Comparison of ENCODE assay signal across 8 cellular contexts in the genomic region with DNA sequence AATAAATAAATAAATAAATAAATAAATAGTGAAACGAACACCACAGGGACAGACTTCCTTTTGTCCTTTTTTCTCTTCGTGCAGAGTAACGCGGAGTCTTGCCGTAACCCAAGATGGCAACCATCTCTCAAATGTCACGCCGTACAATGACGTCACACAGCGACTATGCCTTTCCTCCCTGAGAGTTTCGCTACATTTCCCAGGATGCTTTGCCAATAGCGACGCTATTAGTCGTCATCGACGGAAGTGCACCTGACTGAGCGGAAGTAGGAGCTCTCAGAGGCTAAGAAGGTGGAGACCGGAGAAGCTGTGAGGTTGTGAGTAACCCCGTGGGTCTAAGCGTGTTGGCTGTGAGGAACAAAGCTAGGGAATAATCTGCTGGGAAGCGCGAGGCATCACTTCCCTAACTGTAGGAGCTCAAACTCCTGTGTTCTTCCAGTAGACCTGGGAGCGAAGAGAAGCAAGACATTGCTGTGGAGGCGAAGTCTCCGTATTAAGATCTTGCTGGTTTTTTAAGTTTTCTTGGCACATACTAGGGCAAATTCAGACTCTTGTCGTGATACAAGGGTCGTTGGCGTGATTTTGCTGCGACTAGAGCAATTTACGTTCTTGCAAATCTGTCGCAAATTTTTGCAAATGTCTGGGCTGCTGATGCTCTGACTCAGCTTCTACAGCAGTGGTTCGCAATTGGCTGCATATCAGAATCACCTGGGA. TPM values are rescaled to one million over a fixed set of nuclear protein-coding genes. Genes with fewer than 3 reads are reported as not detected.
DNase-seq lines count a peak whose midpoint lies in the region; ATAC-seq and TF ChIP-seq lines count a peak whose summit lies in the region.

A gene with protein sequence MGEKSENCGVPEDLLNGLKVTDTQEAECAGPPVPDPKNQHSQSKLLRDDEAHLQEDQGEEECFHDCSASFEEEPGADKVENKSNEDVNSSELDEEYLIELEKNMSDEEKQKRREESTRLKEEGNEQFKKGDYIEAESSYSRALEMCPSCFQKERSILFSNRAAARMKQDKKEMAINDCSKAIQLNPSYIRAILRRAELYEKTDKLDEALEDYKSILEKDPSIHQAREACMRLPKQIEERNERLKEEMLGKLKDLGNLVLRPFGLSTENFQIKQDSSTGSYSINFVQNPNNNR (plus strand): TSS at position 263 of the 714 bp plus-strand sequence. CDS start 1,390 bp downstream, outside the sequence.

- peak within 1 kb of the TSS; percentile 63 to 96 for H3K9ac ChIP-seq in liver (ENCODE audit: low read depth in 1 of 2, low read length in 2 of 2)

- H3K4me1 ChIP-seq in liver (ENCODE audit: control insufficient read depth in 4 of 4, insufficient read depth in 4 of 4, low read length in 3 of 4) = peaks cover 2 to 21% (median 15%) of the 10 kb centered on the region in 4 donors

- under 1% methylated on average over 31 of the region's 31 CpGs for WGBS in liver

- DNase-seq in CD1c-positive myeloid dendritic cell (ENCODE audit: extremely low spot score) (peak; percentile 100), NCI-H82 (lab: John Stamatoyannopoulos, UW) (peak; percentile 99), dorsolateral prefrontal cortex (peak; percentile 85 to 99 (median 96))
- peak; percentile 87 to 92 for DNase-seq in activated CD4-positive, alpha-beta T cell treated with anti-CD3 and anti-CD28 coated beads, Interleukin-2, amount 50 U/mL, for 48 hours
- DNase-seq in stimulated activated CD4-positive, alpha-beta T cell treated with anti-CD3 and anti-CD28 coated beads, Interleukin-4, amount 100 ng/mL, for 24 hours = peak; percentile 95

- H3K36me3 ChIP-seq in liver (ENCODE audit: control insufficient read depth in 4 of 4, insufficient read depth in 3 of 4, low read depth in 1 of 4, low read length in 3 of 4) = peaks cover 0 to 11% (median 6%) of the 10 kb centered on the region in 4 donors

- no peaks in the 10 kb centered on the region for H3K9me3 ChIP-seq in liver (ENCODE audit: control insufficient read depth in 4 of 4, low read length in 3 of 4)

- peak; percentile 5 to 27 for TF ChIP-seq RAD21 in liver (IDR thresholded peaks at IDR 0.05)

- intact Hi-C loops in dorsolateral prefrontal cortex (cut with DNase I) = no loop called here

- H3K4me3 ChIP-seq in dorsolateral prefrontal cortex (peak within 1 kb of the TSS; percentile 63 to 100 (median 91)), liver (ENCODE audit: low read depth in 1 of 3, low read length in 3 of 3) (peak within 1 kb of the TSS; percentile 75 to 99 (median 99))

- H3K27me3 ChIP-seq in dorsolateral prefrontal cortex (no peaks in the 10 kb centered on the region), liver (ENCODE audit: control insufficient read depth in 4 of 4, insufficient read depth in 4 of 4, low read length in 3 of 4) (no peaks in the 10 kb centered on the region)

- peak; percentile 99 for ATAC-seq in GM19397 (IDR thresholded peaks at IDR 0.05; ENCODE audit: unreplicated experiment)
- peak; percentile 99 for ATAC-seq in HG03571 (IDR thresholded peaks at IDR 0.05; ENCODE audit: unreplicated experiment)

- peak in 23 of 56 donors; percentile 0 to 56 (median 23) for TF ChIP-seq CTCF in dorsolateral prefrontal cortex (IDR thresholded peaks at IDR 0.05 in 54 of 56, conservative IDR thresholded peaks at IDR 0.05 in 2 of 56; ENCODE audit: low read depth in 1 of 56, partially characterized antibody in 56 of 56)
- TF ChIP-seq CTCF in liver (IDR thresholded peaks at IDR 0.05; ENCODE audit: low read depth, low read length, missing input control) = no peak

- H3K27ac ChIP-seq in dorsolateral prefrontal cortex (peak within 1 kb of the TSS in 56 of 59 donors; percentile 27 to 94 (median 84)), liver (ENCODE audit: low read depth in 1 of 2, low read length in 2 of 2) (peak within 1 kb of the TSS; percentile 72 to 89)

TF ChIP-seq in liver, 16 proteins besides CTCF, POLR2A, EP300 and RAD21:
- TF ChIP-seq FOXA2 (IDR thresholded peaks at IDR 0.05) = peak; percentile 20
- TF ChIP-seq JUND (IDR thresholded peaks at IDR 0.05) = peak; percentile 81 to 84
- TF ChIP-seq, protein P1, sequence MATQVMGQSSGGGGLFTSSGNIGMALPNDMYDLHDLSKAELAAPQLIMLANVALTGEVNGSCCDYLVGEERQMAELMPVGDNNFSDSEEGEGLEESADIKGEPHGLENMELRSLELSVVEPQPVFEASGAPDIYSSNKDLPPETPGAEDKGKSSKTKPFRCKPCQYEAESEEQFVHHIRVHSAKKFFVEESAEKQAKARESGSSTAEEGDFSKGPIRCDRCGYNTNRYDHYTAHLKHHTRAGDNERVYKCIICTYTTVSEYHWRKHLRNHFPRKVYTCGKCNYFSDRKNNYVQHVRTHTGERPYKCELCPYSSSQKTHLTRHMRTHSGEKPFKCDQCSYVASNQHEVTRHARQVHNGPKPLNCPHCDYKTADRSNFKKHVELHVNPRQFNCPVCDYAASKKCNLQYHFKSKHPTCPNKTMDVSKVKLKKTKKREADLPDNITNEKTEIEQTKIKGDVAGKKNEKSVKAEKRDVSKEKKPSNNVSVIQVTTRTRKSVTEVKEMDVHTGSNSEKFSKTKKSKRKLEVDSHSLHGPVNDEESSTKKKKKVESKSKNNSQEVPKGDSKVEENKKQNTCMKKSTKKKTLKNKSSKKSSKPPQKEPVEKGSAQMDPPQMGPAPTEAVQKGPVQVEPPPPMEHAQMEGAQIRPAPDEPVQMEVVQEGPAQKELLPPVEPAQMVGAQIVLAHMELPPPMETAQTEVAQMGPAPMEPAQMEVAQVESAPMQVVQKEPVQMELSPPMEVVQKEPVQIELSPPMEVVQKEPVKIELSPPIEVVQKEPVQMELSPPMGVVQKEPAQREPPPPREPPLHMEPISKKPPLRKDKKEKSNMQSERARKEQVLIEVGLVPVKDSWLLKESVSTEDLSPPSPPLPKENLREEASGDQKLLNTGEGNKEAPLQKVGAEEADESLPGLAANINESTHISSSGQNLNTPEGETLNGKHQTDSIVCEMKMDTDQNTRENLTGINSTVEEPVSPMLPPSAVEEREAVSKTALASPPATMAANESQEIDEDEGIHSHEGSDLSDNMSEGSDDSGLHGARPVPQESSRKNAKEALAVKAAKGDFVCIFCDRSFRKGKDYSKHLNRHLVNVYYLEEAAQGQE (IDR thresholded peaks at IDR 0.05) = peak; percentile 12
- TF ChIP-seq GABPA (IDR thresholded peaks at IDR 0.05 in 1 of 2, conservative IDR thresholded peaks at IDR 0.05 in 1 of 2) = peak; percentile 93 to 97
- TF ChIP-seq, protein P2, sequence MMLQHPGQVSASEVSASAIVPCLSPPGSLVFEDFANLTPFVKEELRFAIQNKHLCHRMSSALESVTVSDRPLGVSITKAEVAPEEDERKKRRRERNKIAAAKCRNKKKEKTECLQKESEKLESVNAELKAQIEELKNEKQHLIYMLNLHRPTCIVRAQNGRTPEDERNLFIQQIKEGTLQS (IDR thresholded peaks at IDR 0.05) = no peak
- TF ChIP-seq TAF1 (conservative IDR thresholded peaks at IDR 0.05) = peak; percentile 16
- no peak for TF ChIP-seq FOXA1 (IDR thresholded peaks at IDR 0.05)
- TF ChIP-seq HNF4G (IDR thresholded peaks at IDR 0.05) = no peak
- no peak for TF ChIP-seq NR2F2 (IDR thresholded peaks at IDR 0.05)
- TF ChIP-seq, protein P3, sequence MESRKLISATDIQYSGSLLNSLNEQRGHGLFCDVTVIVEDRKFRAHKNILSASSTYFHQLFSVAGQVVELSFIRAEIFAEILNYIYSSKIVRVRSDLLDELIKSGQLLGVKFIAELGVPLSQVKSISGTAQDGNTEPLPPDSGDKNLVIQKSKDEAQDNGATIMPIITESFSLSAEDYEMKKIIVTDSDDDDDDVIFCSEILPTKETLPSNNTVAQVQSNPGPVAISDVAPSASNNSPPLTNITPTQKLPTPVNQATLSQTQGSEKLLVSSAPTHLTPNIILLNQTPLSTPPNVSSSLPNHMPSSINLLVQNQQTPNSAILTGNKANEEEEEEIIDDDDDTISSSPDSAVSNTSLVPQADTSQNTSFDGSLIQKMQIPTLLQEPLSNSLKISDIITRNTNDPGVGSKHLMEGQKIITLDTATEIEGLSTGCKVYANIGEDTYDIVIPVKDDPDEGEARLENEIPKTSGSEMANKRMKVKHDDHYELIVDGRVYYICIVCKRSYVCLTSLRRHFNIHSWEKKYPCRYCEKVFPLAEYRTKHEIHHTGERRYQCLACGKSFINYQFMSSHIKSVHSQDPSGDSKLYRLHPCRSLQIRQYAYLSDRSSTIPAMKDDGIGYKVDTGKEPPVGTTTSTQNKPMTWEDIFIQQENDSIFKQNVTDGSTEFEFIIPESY (IDR thresholded peaks at IDR 0.05) = peak; percentile 89
- TF ChIP-seq YY1 (IDR thresholded peaks at IDR 0.05) = peak; percentile 99
- TF ChIP-seq, protein P4, sequence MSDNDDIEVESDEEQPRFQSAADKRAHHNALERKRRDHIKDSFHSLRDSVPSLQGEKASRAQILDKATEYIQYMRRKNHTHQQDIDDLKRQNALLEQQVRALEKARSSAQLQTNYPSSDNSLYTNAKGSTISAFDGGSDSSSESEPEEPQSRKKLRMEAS (IDR thresholded peaks at IDR 0.05) = peak; percentile 47
- peak; percentile 65 to 78 for TF ChIP-seq EGR1 (IDR thresholded peaks at IDR 0.05; ENCODE audit: low read depth in 2 of 2)
- TF ChIP-seq SP1 (IDR thresholded peaks at IDR 0.05) = peak; percentile 45
- peak; percentile 20 to 40 for TF ChIP-seq RXRA (IDR thresholded peaks at IDR 0.05)
- peak in 1 of 2 donors; percentile 22 for TF ChIP-seq HNF4A (conservative IDR thresholded peaks at IDR 0.05)

RNA-seq across cellular contexts. Expression of the gene that starts here (rescaled TPM):
- total RNA-seq in dorsolateral prefrontal cortex (100 to 1,000 TPM in 1 of 120 experiments, 10 to 100 TPM in 119; 48.7 to 102 (median 77.8) TPM), liver (10 to 100 TPM; 18.0 to 18.4 TPM)
- 10 to 100 TPM; 26.0 to 35.5 TPM for polyA plus RNA-seq in liver

Comparison
In these comparisons a context has a peak if more than half of its experiments do, and no peak if none do; other contexts are left out.
1. Peak in every context shown above with its lines: DNase-seq, ATAC-seq, H3K4me3 ChIP-seq and H3K27ac ChIP-seq.